In genomic region chr14:73026243-73026844, GRCh38 we compare ENCODE assay signal across 8 cellular contexts. TPM values are rescaled to one million over a fixed set of nuclear protein-coding genes. Genes with fewer than 3 reads are reported as not detected.
DNase-seq lines count a peak whose midpoint lies in the region; ATAC-seq, FAIRE-seq and TF ChIP-seq lines count a peak whose summit lies in the region.

No MANE protein-coding gene starts in this region.

- FAIRE-seq in GM19239 (lab: Jason Lieb, UNC): no peak

- no peaks in the 10 kb centered on the region for H3F3A ChIP-seq in smooth muscle cell (ENCODE audit: low read depth)

- peak overlapping the region; percentile 94 for H3K4me2 ChIP-seq in hepatocyte
- peak overlapping the region; percentile 93 for H3K4me2 ChIP-seq in smooth muscle cell

- H3K9me3 ChIP-seq in hepatocyte (ENCODE audit: low read depth) (no peaks in the 10 kb centered on the region), smooth muscle cell (replicated peaks; ENCODE audit: low read depth) (no peaks in the 10 kb centered on the region)

- H3K9me2 ChIP-seq in hepatocyte (replicated peaks; ENCODE audit: insufficient read depth): no peaks in the 10 kb centered on the region

- H3K27ac ChIP-seq in hepatocyte: peak overlapping the region; percentile 76
- H3K27ac ChIP-seq in smooth muscle cell (ENCODE audit: low read depth): peak overlapping the region; percentile 71

- peaks cover 47% of the 10 kb centered on the region for H3K79me2 ChIP-seq in hepatocyte
- peaks cover 48% of the 10 kb centered on the region for H3K79me2 ChIP-seq in smooth muscle cell (ENCODE audit: low read depth)

- peak overlapping the region; percentile 85 for H3K9ac ChIP-seq in smooth muscle cell (ENCODE audit: low read depth)

- H3K36me3 ChIP-seq in hepatocyte (replicated peaks; ENCODE audit: insufficient read depth, low read depth) (no peaks in the 10 kb centered on the region), smooth muscle cell (ENCODE audit: low read depth) (peaks cover 9% of the 10 kb centered on the region)

- H3K27ac Mint-ChIP-seq in activated T-helper 1 cell treated with anti-CD3 and anti-CD28 coated beads, Interleukin-12 subunit alpha, Interleukin-12 subunit beta, Interleukin-2, Interleukin-4 antibody, amounts not matched to agents 30 ng/mL and 10 ng/mL and 1 ng/mL, durations not matched to agents 14 hours and 24 hours and 36 hours: peak overlapping the region; percentile 78

- no peak for ATAC-seq in HG03460 (IDR thresholded peaks at IDR 0.05; ENCODE audit: unreplicated experiment)
- no peak for ATAC-seq in GM21515 (IDR thresholded peaks at IDR 0.05; ENCODE audit: unreplicated experiment)

- H3K4me1 Mint-ChIP-seq in activated T-helper 1 cell treated with anti-CD3 and anti-CD28 coated beads, Interleukin-12 subunit alpha, Interleukin-12 subunit beta, Interleukin-2, Interleukin-4 antibody, amounts not matched to agents 30 ng/mL and 10 ng/mL and 1 ng/mL, durations not matched to agents 14 hours and 24 hours and 36 hours (ENCODE audit: low read depth): peaks cover 50% of the 10 kb centered on the region

- no peak for TF ChIP-seq CTCF in HFF-Myc (IDR thresholded peaks at IDR 0.05; ENCODE audit: low read depth, low read length, missing control alignments)
- no peak for TF ChIP-seq CTCF in hepatocyte (IDR thresholded peaks at IDR 0.05; ENCODE audit: poor library complexity)
- TF ChIP-seq CTCF in smooth muscle cell (IDR thresholded peaks at IDR 0.05; ENCODE audit: borderline replicate concordance, insufficient read depth, poor library complexity, severe bottlenecking): no peak

- H3K4me3 ChIP-seq in HFF-Myc (replicated peaks; ENCODE audit: low read depth, low read length): peak overlapping the region; percentile 71
- peak overlapping the region; percentile 50 for H3K4me3 ChIP-seq in hepatocyte
- peak overlapping the region; percentile 91 for H3K4me3 ChIP-seq in smooth muscle cell

- peaks cover 24% of the 10 kb centered on the region for H3K36me3 Mint-ChIP-seq in activated T-helper 1 cell treated with anti-CD3 and anti-CD28 coated beads, Interleukin-12 subunit alpha, Interleukin-12 subunit beta, Interleukin-2, Interleukin-4 antibody, amounts not matched to agents 30 ng/mL and 10 ng/mL and 1 ng/mL, durations not matched to agents 14 hours and 24 hours and 36 hours (ENCODE audit: low read depth)

- no peaks in the 10 kb centered on the region for H3K9me3 Mint-ChIP-seq in activated T-helper 1 cell treated with anti-CD3 and anti-CD28 coated beads, Interleukin-12 subunit alpha, Interleukin-12 subunit beta, Interleukin-2, Interleukin-4 antibody, amounts not matched to agents 30 ng/mL and 10 ng/mL and 1 ng/mL, durations not matched to agents 14 hours and 24 hours and 36 hours

- H4K20me1 ChIP-seq in hepatocyte (ENCODE audit: insufficient read depth, poor library complexity, severe bottlenecking) (peaks cover 12% of the 10 kb centered on the region), smooth muscle cell (ENCODE audit: low read depth) (peaks cover 41% of the 10 kb centered on the region)

- H3K27me3 ChIP-seq in hepatocyte (no peaks in the 10 kb centered on the region), smooth muscle cell (ENCODE audit: low read depth) (no peaks in the 10 kb centered on the region)

- no peak for DNase-seq in HFF-Myc (ENCODE audit: extremely low read depth, low read depth)
- peak; percentile 3 for DNase-seq in activated T-helper 1 cell treated with anti-CD3 and anti-CD28 coated beads, Interleukin-12 subunit alpha, Interleukin-12 subunit beta, Interleukin-2, Interleukin-4 antibody, amounts not matched to agents 30 ng/mL and 10 ng/mL and 1 ng/mL, durations not matched to agents 14 hours and 24 hours and 36 hours (ENCODE audit: low spot score)
- DNase-seq in hepatocyte (ENCODE audit: low spot score): no peak
- no peak for DNase-seq in smooth muscle cell (lab: John Stamatoyannopoulos, UW; ENCODE audit: unreplicated experiment)
- DNase-seq in SIG-M5 (lab: John Stamatoyannopoulos, UW): no peak
- DNase-seq in GM19239 (ENCODE audit: insufficient read length, low spot score): no peak

- peaks cover 1% of the 10 kb centered on the region for H3K27me3 Mint-ChIP-seq in activated T-helper 1 cell treated with anti-CD3 and anti-CD28 coated beads, Interleukin-12 subunit alpha, Interleukin-12 subunit beta, Interleukin-2, Interleukin-4 antibody, amounts not matched to agents 30 ng/mL and 10 ng/mL and 1 ng/mL, durations not matched to agents 14 hours and 24 hours and 36 hours (ENCODE audit: insufficient read depth)

- intact Hi-C loops in activated T-helper 1 cell treated with anti-CD3 and anti-CD28 coated beads, Interleukin-12 subunit alpha, Interleukin-12 subunit beta, Interleukin-2, Interleukin-4 antibody, amounts not matched to agents 30 ng/mL and 10 ng/mL and 1 ng/mL, durations not matched to agents 14 hours and 24 hours and 36 hours (cut with micrococcal nuclease): loop anchor here (2.0 to 5.0 kb wide), 2 partner anchors 100 to 431 kb away; partner anchors contain the start of genes DCAF4 and NUMB

- WGBS in hepatocyte (ENCODE audit: low lambda C conversion rate, missing lambda C conversion rate): 6% methylated on average over 13 of the region's 21 CpGs
- WGBS in smooth muscle cell (ENCODE audit: low lambda C conversion rate): 9% methylated on average over 17 of the region's 21 CpGs

- H3K4me1 ChIP-seq in hepatocyte (ENCODE audit: insufficient read depth) (peaks cover 9% of the 10 kb centered on the region), smooth muscle cell (ENCODE audit: low read depth) (peaks cover 8% of the 10 kb centered on the region)

- H3K4me3 Mint-ChIP-seq in activated T-helper 1 cell treated with anti-CD3 and anti-CD28 coated beads, Interleukin-12 subunit alpha, Interleukin-12 subunit beta, Interleukin-2, Interleukin-4 antibody, amounts not matched to agents 30 ng/mL and 10 ng/mL and 1 ng/mL, durations not matched to agents 14 hours and 24 hours and 36 hours: peak overlapping the region; percentile 93

- H2AFZ ChIP-seq in hepatocyte: peak overlapping the region; percentile 43
- peak overlapping the region; percentile 94 for H2AFZ ChIP-seq in smooth muscle cell (ENCODE audit: low read depth)

RNA-seq across cellular contexts. Expression of gene ZFYVE1, which starts 0.6 kb away (rescaled TPM):
- 7.1 and 7.6 TPM in 2 replicates for total RNA-seq in activated T-helper 1 cell treated with anti-CD3 and anti-CD28 coated beads, Interleukin-12 subunit alpha, Interleukin-12 subunit beta, Interleukin-2, Interleukin-4 antibody, amounts not matched to agents 30 ng/mL and 10 ng/mL and 1 ng/mL, durations not matched to agents 14 hours and 24 hours and 36 hours
- total RNA-seq in hepatocyte: 13.6 and 15.3 TPM in 2 replicates
- polyA plus RNA-seq in hepatocyte: 15.3 and 17.3 TPM in 2 replicates
- 15.9 and 20.1 TPM in 2 replicates for total RNA-seq in smooth muscle cell
- polyA plus RNA-seq in smooth muscle cell: 12.4 and 19.0 TPM in 2 replicates

RNA-seq across cellular contexts. Expression of gene RBM25, which starts 32.0 kb away (rescaled TPM):
- 128 and 129 TPM in 2 replicates for total RNA-seq in activated T-helper 1 cell treated with anti-CD3 and anti-CD28 coated beads, Interleukin-12 subunit alpha, Interleukin-12 subunit beta, Interleukin-2, Interleukin-4 antibody, amounts not matched to agents 30 ng/mL and 10 ng/mL and 1 ng/mL, durations not matched to agents 14 hours and 24 hours and 36 hours
- total RNA-seq in hepatocyte: 52.2 and 64.6 TPM in 2 replicates
- polyA plus RNA-seq in hepatocyte: 42.3 and 59.6 TPM in 2 replicates
- total RNA-seq in smooth muscle cell: 76.0 and 83.3 TPM in 2 replicates
- polyA plus RNA-seq in smooth muscle cell: 42.0 and 56.3 TPM in 2 replicates
